8 cellular contexts compared by ENCODE assay signal in the genomic region with DNA sequence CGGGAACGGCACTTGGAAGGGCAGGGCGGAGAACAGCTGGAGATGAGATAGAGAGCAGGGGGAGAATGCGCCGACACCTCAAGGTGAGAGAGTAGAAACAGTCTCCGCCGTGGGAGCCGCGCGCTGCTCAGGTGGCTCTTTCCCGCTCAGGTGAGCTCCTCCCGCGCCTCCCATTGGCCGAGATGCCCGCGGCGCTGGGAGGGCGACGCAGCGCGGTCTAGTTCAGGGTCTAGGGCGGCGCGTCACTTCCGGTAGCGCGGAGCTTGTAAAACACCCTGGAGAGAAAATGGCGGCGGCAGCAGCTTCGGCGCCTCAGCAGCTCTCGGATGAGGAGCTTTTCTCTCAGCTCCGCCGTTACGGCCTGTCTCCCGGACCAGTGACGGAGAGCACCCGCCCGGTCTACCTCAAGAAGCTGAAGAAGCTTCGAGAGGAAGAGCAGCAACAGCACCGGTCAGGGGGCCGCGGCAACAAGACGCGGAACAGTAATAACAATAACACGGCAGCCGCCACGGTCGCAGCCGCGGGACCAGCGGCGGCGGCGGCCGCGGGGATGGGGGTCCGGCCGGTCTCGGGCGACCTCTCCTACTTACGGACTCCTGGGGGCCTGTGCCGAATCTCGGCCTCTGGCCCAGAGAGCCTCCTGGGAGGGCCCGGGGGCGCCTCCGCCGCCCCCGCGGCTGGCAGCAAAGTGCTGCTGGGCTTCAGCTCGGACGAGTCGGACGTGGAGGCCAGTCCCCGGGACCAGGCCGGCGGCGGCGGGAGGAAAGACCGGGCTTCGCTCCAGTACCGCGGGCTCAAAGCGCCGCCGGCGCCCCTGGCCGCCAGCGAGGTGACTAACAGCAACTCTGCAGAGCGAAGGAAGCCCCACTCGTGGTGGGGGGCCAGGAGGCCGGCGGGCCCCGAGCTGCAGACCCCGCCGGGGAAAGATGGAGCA. TPM values are rescaled to one million over a fixed set of nuclear protein-coding genes. Genes with fewer than 3 reads are reported as not detected.
DNase-seq lines count a peak whose midpoint lies in the region; ATAC-seq, FAIRE-seq and TF ChIP-seq lines count a peak whose summit lies in the region.

A gene (plus strand): TSS at position 273 of the 934 bp plus-strand sequence. CDS start 14 bp downstream, at position 287.

- no peaks in the 10 kb centered on the region for H3K27me3 ChIP-seq in CD4-positive, alpha-beta T cell (ENCODE audit: control insufficient read depth, insufficient read depth, low read length)
- H3K27me3 ChIP-seq in HepG2 (ENCODE audit: control insufficient read depth in 1 of 2, insufficient read depth in 2 of 2, low read length in 2 of 2) = no peaks in the 10 kb centered on the region; a peak in 1 of 5 replicates

- H3K4me2 ChIP-seq in HepG2 (ENCODE audit: low read depth, low read length) = peak within 1 kb of the TSS; percentile 91

- TF ChIP-seq POLR2A in HepG2 (IDR thresholded peaks at IDR 0.05; ENCODE audit: insufficient read depth in 1 of 2, low read depth in 2 of 2, low read length in 2 of 2) = peak; percentile 88 to 90

- H3K79me2 ChIP-seq in HepG2 (ENCODE audit: insufficient read depth, low read length) = peaks cover 51% of the 10 kb centered on the region

- H3K36me3 Mint-ChIP-seq in CD4-positive, alpha-beta T cell (ENCODE audit: low read depth) = peaks cover 38% of the 10 kb centered on the region

- H3K9me3 ChIP-seq in CD4-positive, alpha-beta T cell (ENCODE audit: control insufficient read depth, low read length) = no peaks in the 10 kb centered on the region
- no peaks in the 10 kb centered on the region for H3K9me3 ChIP-seq in HepG2 (ENCODE audit: low read length)

- H3K4me1 Mint-ChIP-seq in CD4-positive, alpha-beta T cell (ENCODE audit: low read depth) = peaks cover 24% of the 10 kb centered on the region

- BruUV-seq in HepG2 (replicated peaks; lab: Mats Ljungman, UMichigan) = no TSS peak

- CTCF ChIA-PET in CD4-positive, alpha-beta T cell (lab: Charles Lee) = interaction anchor here (0.9 to 2.3 kb wide), 5 partner anchors 14 to 1000 kb away, joined by 3 to 8 read pairs (median 3); a partner anchor contains a TSS
- CTCF ChIA-PET in HepG2 (lab: Yijun Ruan, JAX; ENCODE audit: low intra/inter-chr PET ratio, low total read pairs) = no interaction called here

- in situ Hi-C loops in HepG2 (cut with HindIII; ENCODE audit: extremely low pct_ligation_motif_present, low pct_unique_long_range_greater_than_20kb) = no loop called here

- H3K9me3 Mint-ChIP-seq in CD4-positive, alpha-beta T cell = no peaks in the 10 kb centered on the region

- peak within 1 kb of the TSS; percentile 92 to 97 (median 94) for H3K4me3 ChIP-seq in HepG2 (replicated peaks in 1 of 3; ENCODE audit: insufficient read depth in 1 of 3, low read depth in 2 of 3, low read length in 3 of 3)

- 2% methylated on average over 12 of the region's 96 CpGs for WGBS in HepG2 (ENCODE audit: low lambda C conversion rate)

- FAIRE-seq in HepG2 (lab: Jason Lieb, UNC) = peak; percentile 60

- peak within 1 kb of the TSS; percentile 83 for H3K27ac ChIP-seq in CD4-positive, alpha-beta T cell (ENCODE audit: low read depth, low read length)
- peak within 1 kb of the TSS; percentile 88 for H3K27ac ChIP-seq in HepG2 (ENCODE audit: extremely low read length, insufficient read depth, low read length)

- no peaks in the 10 kb centered on the region for H3K36me3 ChIP-seq in HepG2 (replicated peaks in 1 of 2; ENCODE audit: control insufficient read depth in 1 of 2, insufficient read depth in 2 of 2, low read length in 2 of 2)

- intact Hi-C loops in CD4-positive, alpha-beta T cell (cut with DNase I, micrococcal nuclease) = loop anchor here (5.0 to 10.0 kb wide), 8 partner anchors 38 to 1135 kb away; a partner anchor contains a TSS
- intact Hi-C loops in HepG2 (cut with micrococcal nuclease; ENCODE audit: unreplicated experiment) = loop anchor here (5.0 to 10.0 kb wide), 2 partner anchors 68 to 765 kb away; a partner anchor contains a TSS

- POLR2A ChIA-PET in CD4-positive, alpha-beta T cell (lab: Charles Lee) = interaction anchor here (0.6 to 3.7 kb wide), 22 partner anchors 10 to 1119 kb away, joined by 3 to 42 read pairs (median 4); a partner anchor contains a TSS
- POLR2A ChIA-PET in HepG2 (lab: Yijun Ruan, JAX) = interaction anchor here (0.8 to 3.1 kb wide), 8 partner anchors 9 to 1000 kb away, joined by 3 to 8 read pairs (median 5); a partner anchor contains a TSS

- peak within 1 kb of the TSS; percentile 99 for H3K27ac Mint-ChIP-seq in CD4-positive, alpha-beta T cell

- TF ChIP-seq EP300 in HepG2 (IDR thresholded peaks at IDR 0.05; ENCODE audit: low read depth in 2 of 2, low read length in 2 of 2) = no peak
- TF ChIP-seq EP300 in HepG2 (CRISPR knock-in tag; IDR thresholded peaks at IDR 0.05; ENCODE audit: borderline replicate concordance) = peak; percentile 86

- peak within 1 kb of the TSS; percentile 75 for H2AFZ ChIP-seq in HepG2 (ENCODE audit: low read length)

- H3K4me3 Mint-ChIP-seq in CD4-positive, alpha-beta T cell = peak within 1 kb of the TSS; percentile 99

- TF ChIP-seq RAD21 in HepG2 (CRISPR knock-in tag; IDR thresholded peaks at IDR 0.05) = 0 out of 2 replicates have a peak, but pooled peaks have one; percentile 39

- ATAC-seq in CD4-positive, alpha-beta T cell (ENCODE audit: poor library complexity) = peak; percentile 90
- peak; percentile 90 for ATAC-seq in GM19452 (IDR thresholded peaks at IDR 0.05; ENCODE audit: unreplicated experiment)
- peak; percentile 68 for ATAC-seq in HG03575 (IDR thresholded peaks at IDR 0.05; ENCODE audit: extremely low read depth, insufficient number of reproducible peaks, low FRiP score, unreplicated experiment)
- ATAC-seq in HepG2 = peak; percentile 94

- DNase-seq in CD4-positive, alpha-beta T cell = peak; percentile 88 to 95 (median 92)
- DNase-seq in NCI-H82 (lab: John Stamatoyannopoulos, UW) (peak; percentile 97), dermis blood vessel endothelial cell (peak; percentile 95), HepG2 (ENCODE audit: low spot score) (peak; percentile 90)
- DNase-seq in activated CD4-positive, alpha-beta T cell treated with anti-CD3 and anti-CD28 coated beads, Interleukin-2, amount 50 U/mL, for 48 hours = peak; percentile 91 to 92
- peak; percentile 85 to 88 for DNase-seq in stimulated activated CD4-positive, alpha-beta T cell treated with anti-CD3 and anti-CD28 coated beads, Interleukin-2, amount 100 ng/mL, for 48 hours

- peaks cover 35% of the 10 kb centered on the region for H3K4me1 ChIP-seq in HepG2 (ENCODE audit: insufficient read depth, low read length)

- H4K20me1 ChIP-seq in HepG2 (ENCODE audit: insufficient read depth, low read length) = peaks cover 40% of the 10 kb centered on the region

- TF ChIP-seq CTCF in CD4-positive, alpha-beta T cell (IDR thresholded peaks at IDR 0.05) = no peak
- no peak for TF ChIP-seq CTCF in HepG2 (CRISPR knock-in tag; IDR thresholded peaks at IDR 0.05)

- peaks cover 7% of the 10 kb centered on the region for H3K27me3 Mint-ChIP-seq in CD4-positive, alpha-beta T cell

- peak within 1 kb of the TSS; percentile 94 for H3K9ac ChIP-seq in HepG2 (ENCODE audit: insufficient read depth, low read depth, low read length)

RNA-seq across cellular contexts. Expression of the gene that starts here (rescaled TPM):
- 10 to 100 TPM; 67.1 to 68.8 TPM for total RNA-seq in CD4-positive, alpha-beta T cell
- total RNA-seq in dermis blood vessel endothelial cell (29.9 and 30.1 TPM in 2 replicates), HepG2 (2016; rRNA removed; fragmentation: Illumina TruSeq; extraction: Trizol) (12.3 and 18.7 TPM in 2 replicates)
- 2.2 and 2.6 TPM in 2 replicates for total RNA-seq in HepG2 (2016; cell fraction: cytosol; rRNA removed; fragmentation: Illumina TruSeq; extraction: Trizol; ENCODE audit: low read depth)
- 12.9 and 19.6 TPM in 2 replicates for total RNA-seq in HepG2 (2016; cell fraction: insoluble cytoplasmic fraction; rRNA removed; fragmentation: Illumina TruSeq; extraction: Trizol)
- 3.5 and 4.4 TPM in 2 replicates for total RNA-seq in HepG2 (2016; cell fraction: membrane; rRNA removed; fragmentation: Illumina TruSeq; extraction: Trizol)
- 35.1 and 35.6 TPM in 2 replicates for total RNA-seq in HepG2 (2016; cell fraction: nucleus; rRNA removed; fragmentation: Illumina TruSeq; extraction: Trizol)
- 7.0 and 9.3 TPM in 2 replicates for polyA plus RNA-seq in HepG2 (2011; rRNA removed)
- polyA plus RNA-seq in HepG2 (2011; cell fraction: cytosol; rRNA removed) = 3.0 and 4.1 TPM in 2 replicates
- polyA plus RNA-seq in HepG2 (2011; cell fraction: nucleus; rRNA removed) = 8.9 and 12.1 TPM in 2 replicates
- 9.7 and 12.5 TPM in 2 replicates for polyA plus RNA-seq in HepG2 (2012)
- 0.48 and 0.51 TPM in 2 replicates for polyA plus RNA-seq in HepG2 (2016; cell fraction: cytosol; fragmentation: Illumina TruSeq; extraction: Trizol; ENCODE audit: low read depth)
- 7.0 and 7.5 TPM in 2 replicates for polyA plus RNA-seq in HepG2 (2016; cell fraction: insoluble cytoplasmic fraction; fragmentation: Illumina TruSeq; extraction: Trizol; ENCODE audit: low read depth)
- 1.00 and 1.2 TPM in 2 replicates for polyA plus RNA-seq in HepG2 (2016; cell fraction: membrane; fragmentation: Illumina TruSeq; extraction: Trizol; ENCODE audit: low read depth)
- 32.6 and 32.9 TPM in 2 replicates for polyA plus RNA-seq in HepG2 (2016; cell fraction: nucleus; fragmentation: Illumina TruSeq; extraction: Trizol; ENCODE audit: insufficient read depth, low read depth)
- 9.1 and 9.5 TPM in 2 replicates for polyA minus RNA-seq in HepG2 (2011; rRNA and poly(A)+ RNA removed; ENCODE audit: low replicate concordance)
- polyA minus RNA-seq in HepG2 (2011; cell fraction: cytosol; rRNA and poly(A)+ RNA removed) = 11.1 and 11.5 TPM in 2 replicates
- polyA minus RNA-seq in HepG2 (2011; cell fraction: nucleus; rRNA and poly(A)+ RNA removed) = 36.2 and 40.9 TPM in 2 replicates

Comparison
In these comparisons a context has a peak if more than half of its experiments do, and no peak if none do; other contexts are left out.
1. Peak in every context shown above with its lines: DNase-seq, ATAC-seq, H3K4me3 ChIP-seq and H3K27ac ChIP-seq.